Comparison of ENCODE assay signal across 7 cellular contexts in the genomic region with DNA sequence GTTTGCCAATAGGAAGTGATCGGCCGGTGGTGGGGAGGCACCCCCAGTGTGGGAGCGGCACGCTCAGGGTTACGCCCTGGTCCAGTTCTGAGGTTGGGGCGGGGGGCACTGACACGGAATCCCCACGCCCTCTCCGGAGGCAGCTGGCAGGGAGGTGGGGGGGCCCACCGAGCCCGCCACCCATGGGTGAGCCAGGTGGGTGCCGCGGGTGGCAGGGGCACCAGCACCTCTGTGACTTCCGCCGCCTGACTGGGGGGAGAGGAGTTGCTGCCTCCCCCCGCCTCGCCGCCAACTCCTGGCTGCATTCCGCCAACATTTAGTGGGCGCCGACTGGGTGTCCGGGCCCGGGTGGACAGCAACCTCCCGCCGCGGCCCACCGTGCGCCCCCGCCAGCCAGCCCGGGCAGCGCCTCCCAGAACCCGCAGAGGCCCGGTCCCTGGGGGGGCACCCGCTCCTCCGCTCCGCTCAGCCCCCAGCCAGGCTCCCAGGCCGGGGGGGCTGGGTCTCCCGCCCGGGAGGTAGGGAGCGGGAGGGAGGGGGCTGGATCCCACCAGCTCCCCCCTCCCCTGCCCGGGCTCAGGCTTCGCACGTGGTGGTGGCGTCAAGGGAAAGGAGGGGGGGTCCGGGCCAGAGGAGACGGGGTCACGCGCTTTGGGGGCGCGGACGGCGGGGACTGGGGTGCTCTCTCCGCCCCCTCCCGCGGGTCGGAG. TPM values are rescaled to one million over a fixed set of nuclear protein-coding genes. Genes with fewer than 3 reads are reported as not detected.
DNase-seq lines count a peak whose midpoint lies in the region; ATAC-seq and TF ChIP-seq lines count a peak whose summit lies in the region.

No MANE protein-coding gene starts in this region.

- no peak for DNase-seq in GM12864 (ENCODE audit: low read depth)
- DNase-seq in activated CD4-positive, alpha-beta T cell treated with anti-CD3 and anti-CD28 coated beads for 4 hours = peak; percentile 41 to 50
- DNase-seq in endothelial cell (ENCODE audit: low spot score) = peak; percentile 47
- peak; percentile 45 to 59 for DNase-seq in thyroid gland
- no peak for DNase-seq in DMS79 treated with DMSO at 0.1 percent for 48 hours (lab: John Stamatoyannopoulos, UW)

- WGBS in thyroid gland, 2 donors = 2% methylated on average over 14 of the region's 56 CpGs; no CpG with 5 or more reads in 1 of the 2 donors

- ATAC-seq in HG03196 (IDR thresholded peaks at IDR 0.05; ENCODE audit: unreplicated experiment) = peak; percentile 4

- no peaks in the 10 kb centered on the region for H3K36me3 ChIP-seq in thyroid gland

- no peaks in the 10 kb centered on the region for H3K9me3 Mint-ChIP-seq in endothelial cell (ENCODE audit: unreplicated experiment)

- no peaks in the 10 kb centered on the region for H3K36me3 Mint-ChIP-seq in endothelial cell (ENCODE audit: low read depth, unreplicated experiment)

- H3K4me1 ChIP-seq in mononuclear cell (ENCODE audit: insufficient read depth, low read length) (peaks cover 70% of the 10 kb centered on the region), thyroid gland (peaks cover 45 to 52% of the 10 kb centered on the region in 2 donors)

- H3K27me3 ChIP-seq in mononuclear cell (ENCODE audit: insufficient read depth, low read length) = no peaks in the 10 kb centered on the region
- no peaks in the 10 kb centered on the region for H3K27me3 ChIP-seq in thyroid gland

- peaks cover 6% of the 10 kb centered on the region for H3K27me3 Mint-ChIP-seq in endothelial cell (ENCODE audit: unreplicated experiment)

- no peaks in the 10 kb centered on the region for H3K9me3 ChIP-seq in mononuclear cell (ENCODE audit: low read depth, low read length)
- H3K9me3 ChIP-seq in thyroid gland = no peaks in the 10 kb centered on the region

- intact Hi-C loops in thyroid gland (cut with DNase I) = loop anchor here (5.0 kb wide), 1 partner anchor 58 kb away; the partner anchor contains the start of gene MAP2K2

- H3K4me1 Mint-ChIP-seq in endothelial cell (ENCODE audit: unreplicated experiment) = peaks cover 3% of the 10 kb centered on the region

- H3K4me3 ChIP-seq in GM12864 (ENCODE audit: low read depth, low read length) (peak overlapping the region; percentile 84), mononuclear cell (ENCODE audit: low read length) (peak overlapping the region; percentile 59), thyroid gland (replicated peaks in 1 of 3) (peak overlapping the region; percentile 27 to 92 (median 88))

- no peak for TF ChIP-seq CTCF in GM12864 (IDR thresholded peaks at IDR 0.05; ENCODE audit: low read depth, low read length, missing control alignments)
- TF ChIP-seq CTCF in endothelial cell (IDR thresholded peaks at IDR 0.05; ENCODE audit: unreplicated experiment) = no peak
- TF ChIP-seq CTCF in thyroid gland (IDR thresholded peaks at IDR 0.05) = no peak

- no peak overlapping the region for H3K4me3 Mint-ChIP-seq in endothelial cell (ENCODE audit: unreplicated experiment)

- H3K27ac Mint-ChIP-seq in endothelial cell (ENCODE audit: unreplicated experiment) = no peak overlapping the region

- peak overlapping the region; percentile 97 to 98 (median 98) for H3K27ac ChIP-seq in thyroid gland

- TF ChIP-seq POLR2A in thyroid gland (IDR thresholded peaks at IDR 0.05) = no peak

RNA-seq across cellular contexts. Expression of gene ZBTB7A, which starts 2.0 kb away (rescaled TPM):
- 14.5 TPM for total RNA-seq in endothelial cell (ENCODE audit: unreplicated experiment)
- 91.1 TPM for total RNA-seq in mononuclear cell
- total RNA-seq in thyroid gland = 10 to 100 TPM; 45.3 to 85.3 (median 54.9) TPM

RNA-seq across cellular contexts. Expression of gene PIAS4, which starts 57.2 kb away (rescaled TPM):
- 41.2 TPM for total RNA-seq in endothelial cell (ENCODE audit: unreplicated experiment)
- total RNA-seq in mononuclear cell = 12.0 TPM
- total RNA-seq in thyroid gland = 10 to 100 TPM; 14.7 to 32.3 (median 16.0) TPM

RNA-seq across cellular contexts. Expression of gene MAP2K2, which starts 59.2 kb away (rescaled TPM):
- 153 TPM for total RNA-seq in endothelial cell (ENCODE audit: unreplicated experiment)
- 56.4 TPM for total RNA-seq in mononuclear cell
- total RNA-seq in thyroid gland = 10 to 100 TPM; 59.4 to 95.3 (median 81.8) TPM

Comparison
In these comparisons a context has a peak if more than half of its experiments do, and no peak if none do; other contexts are left out.
1. DNase-seq: peak in activated CD4-positive, alpha-beta T cell treated with anti-CD3 and anti-CD28 coated beads for 4 hours (2 of 2), endothelial cell (single experiment) and thyroid gland (2 of 2); none in GM12864 (single experiment) and DMS79 treated with DMSO at 0.1 percent for 48 hours (single experiment).
2. Peak in every context shown above with its lines, with median percentiles within 50 percentile points of each other: H3K4me3 ChIP-seq.